ENCODE assay signal across 8 cellular contexts in the genomic region with DNA sequence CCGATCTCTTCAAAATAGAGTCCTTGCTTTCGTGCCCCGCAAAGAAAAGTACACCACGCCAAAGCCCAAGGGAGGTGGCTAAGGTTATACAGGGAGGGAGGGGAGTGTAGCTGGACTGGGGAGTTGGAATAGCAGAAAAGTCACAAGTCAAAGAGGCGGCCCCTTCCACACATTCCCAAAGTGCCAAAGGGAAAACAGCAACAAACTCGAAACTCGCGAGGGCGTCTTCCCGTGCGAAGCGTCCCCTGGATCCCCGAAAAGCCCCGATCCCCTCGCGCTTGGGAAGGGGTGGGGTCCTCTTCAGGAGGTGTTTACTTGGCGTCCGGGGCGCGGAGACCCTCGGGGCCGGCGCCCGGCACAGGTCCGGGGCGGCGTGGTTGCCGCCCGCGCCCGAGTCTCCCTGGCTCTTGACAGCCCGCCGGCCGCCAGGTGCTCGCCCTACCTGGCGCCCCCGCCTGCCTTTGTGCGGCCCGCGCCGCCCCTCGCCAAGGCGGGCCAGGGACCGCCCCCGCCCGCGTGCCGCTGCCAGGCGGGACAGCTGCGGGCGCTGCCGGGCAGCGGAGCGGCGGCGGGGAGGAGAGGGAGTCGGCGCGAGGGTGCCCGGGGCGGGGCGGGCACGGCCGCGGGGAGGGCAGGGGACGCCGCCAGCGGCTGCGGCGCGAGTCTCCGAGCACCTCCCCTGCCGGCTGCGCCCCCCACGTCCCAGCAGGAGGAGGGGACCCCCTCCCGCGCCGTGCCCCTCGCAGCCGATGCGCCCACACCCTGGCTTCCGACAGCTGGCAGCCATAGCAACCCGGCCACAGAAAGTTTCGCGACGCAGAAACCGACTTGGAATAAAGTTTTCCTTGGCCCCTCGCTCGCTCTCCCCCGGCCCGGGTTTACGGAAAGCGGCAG. TPM values are rescaled to one million over a fixed set of nuclear protein-coding genes. Genes with fewer than 3 reads are reported as not detected.
DNase-seq lines count a peak whose midpoint lies in the region; ATAC-seq and TF ChIP-seq lines count a peak whose summit lies in the region.

No MANE protein-coding gene starts in this region.

- H3K9me3 Mint-ChIP-seq in stimulated activated memory B cell treated with anti-CD40 and anti-IgM and Interleukin-4, amounts not matched to agents 10 μg/mL and 1 μg/mL and 100 μg/mL, for 72 hours = no peaks in the 10 kb centered on the region

- peaks cover 69% of the 10 kb centered on the region for H3K4me1 Mint-ChIP-seq in stimulated activated memory B cell treated with anti-CD40 and anti-IgM and Interleukin-4, amounts not matched to agents 10 μg/mL and 1 μg/mL and 100 μg/mL, for 72 hours

- H3K36me3 ChIP-seq in GM06990 (ENCODE audit: control insufficient read depth, insufficient read depth, low read length) (no peaks in the 10 kb centered on the region; the same call in 1 of the 2 replicates), GM23248 (ENCODE audit: low read depth) (no peaks in the 10 kb centered on the region), breast epithelium (no peaks in the 10 kb centered on the region)

- no peaks in the 10 kb centered on the region for H3K9me2 ChIP-seq in GM23248 (ENCODE audit: insufficient read depth)

- H3K9ac ChIP-seq in GM23248 = peak overlapping the region; percentile 78

- no peaks in the 10 kb centered on the region for H4K20me1 ChIP-seq in GM23248 (ENCODE audit: insufficient read depth)

- peak overlapping the region; percentile 76 for H2AFZ ChIP-seq in GM23248

- ATAC-seq in stimulated activated memory B cell treated with anti-CD40 and anti-IgM and Interleukin-4, amounts not matched to agents 10 μg/mL and 1 μg/mL and 100 μg/mL, for 72 hours = peak; percentile 71
- ATAC-seq in GM18861 (IDR thresholded peaks at IDR 0.05; ENCODE audit: unreplicated experiment) = no peak

- H3K27ac ChIP-seq in GM23248 (peak overlapping the region; percentile 57), breast epithelium (peak overlapping the region; percentile 99)

- intact Hi-C loops in breast epithelium (cut with DNase I; ENCODE audit: low total_unique reads) = no loop called here

- H3K36me3 Mint-ChIP-seq in stimulated activated memory B cell treated with anti-CD40 and anti-IgM and Interleukin-4, amounts not matched to agents 10 μg/mL and 1 μg/mL and 100 μg/mL, for 72 hours = peaks cover 19% of the 10 kb centered on the region

- peak; percentile 53 for DNase-seq in GM06990 (ENCODE audit: extremely low read depth, insufficient read length)
- peak; percentile 65 for DNase-seq in GM23248
- DNase-seq in NCI-H774 (lab: John Stamatoyannopoulos, UW) = peak; percentile 39
- peak in 1 of 2 donors; percentile 53 for DNase-seq in breast epithelium (ENCODE audit: low spot score in 2 of 2)
- DNase-seq in kidney tubule cell (ENCODE audit: low spot score) = peak; percentile 58
- DNase-seq in G401 (ENCODE audit: low spot score) = no peak

- peaks cover 74% of the 10 kb centered on the region for H3K79me2 ChIP-seq in GM23248 (ENCODE audit: insufficient read depth)

- H3K4me1 ChIP-seq in GM23248 (ENCODE audit: insufficient read depth) (peaks cover 21% of the 10 kb centered on the region), breast epithelium (no peaks in the 10 kb centered on the region)

- no peaks in the 10 kb centered on the region for H3K27me3 ChIP-seq in GM06990 (replicated peaks; ENCODE audit: control insufficient read depth, insufficient read depth, low read length)
- no peaks in the 10 kb centered on the region for H3K27me3 ChIP-seq in GM23248 (replicated peaks; ENCODE audit: insufficient read depth)
- no peaks in the 10 kb centered on the region for H3K27me3 ChIP-seq in breast epithelium

- TF ChIP-seq CTCF in GM06990 (IDR thresholded peaks at IDR 0.05; ENCODE audit: insufficient read depth, low read length, poor library complexity, severe bottlenecking) (no peak), breast epithelium (IDR thresholded peaks at IDR 0.05) (no peak)

- peak overlapping the region; percentile 99 for H3K4me3 Mint-ChIP-seq in stimulated activated memory B cell treated with anti-CD40 and anti-IgM and Interleukin-4, amounts not matched to agents 10 μg/mL and 1 μg/mL and 100 μg/mL, for 72 hours

- no peaks in the 10 kb centered on the region for H3K27me3 Mint-ChIP-seq in stimulated activated memory B cell treated with anti-CD40 and anti-IgM and Interleukin-4, amounts not matched to agents 10 μg/mL and 1 μg/mL and 100 μg/mL, for 72 hours

- TF ChIP-seq POLR2A in breast epithelium (IDR thresholded peaks at IDR 0.05) = no peak

- H3K9me3 ChIP-seq in GM23248 (ENCODE audit: low read depth) (no peaks in the 10 kb centered on the region), breast epithelium (no peaks in the 10 kb centered on the region)

- H3K4me3 ChIP-seq in GM06990 (replicated peaks; ENCODE audit: low read depth, low read length) (peak overlapping the region; percentile 66), GM23248 (peak overlapping the region; percentile 85), breast epithelium (peak overlapping the region; percentile 84 to 98 (median 87))

- in situ Hi-C loops in GM23248 (cut with MboI) (no loop called here), G401 (cut with HindIII; ENCODE audit: low sequenced_read_pairs) (no loop called here)

- H3K27ac Mint-ChIP-seq in stimulated activated memory B cell treated with anti-CD40 and anti-IgM and Interleukin-4, amounts not matched to agents 10 μg/mL and 1 μg/mL and 100 μg/mL, for 72 hours = peak overlapping the region; percentile 93

- peaks cover 28% of the 10 kb centered on the region for H3F3A ChIP-seq in GM23248 (ENCODE audit: insufficient read depth)

- H3K4me2 ChIP-seq in GM23248 (ENCODE audit: unreplicated experiment) = peak overlapping the region; percentile 80

- WGBS in GM23248 (ENCODE audit: low coverage in 1 of 2, low lambda C conversion rate in 2 of 2, missing lambda C conversion rate in 2 of 2), 2 experiments = 1 to 2% methylated on average over 52 to 58 of the region's 93 CpGs

RNA-seq across cellular contexts. Expression of gene MYO1E, which starts 1.0 kb away (rescaled TPM):
- 155 and 224 TPM in 2 replicates for total RNA-seq in GM23248 (2014; rRNA removed; shearing (Covaris generic))
- 190 and 201 TPM in 2 replicates for polyA plus RNA-seq in GM23248 (2016; fragmentation: Nextera tagmentation; extraction: Ambion mirVana)
- total RNA-seq in breast epithelium = 10 to 100 TPM; 51.5 to 76.1 (median 68.6) TPM
- 3.6 and 16.9 TPM in 2 replicates for total RNA-seq in G401 (2014; rRNA removed; shearing (Covaris generic))
